In genomic region chr10:124710266-124710881, GRCh38 we compare ENCODE assay signal across 13 cellular contexts. TPM values are rescaled to one million over a fixed set of nuclear protein-coding genes. Genes with fewer than 3 reads are reported as not detected.
DNase-seq lines count a peak whose midpoint lies in the region; ATAC-seq and TF ChIP-seq lines count a peak whose summit lies in the region.
"Had no signal": no experiment of that assay in that cellular context is flagged by ENCODE, and none has a peak within 500 bp of the region (broad histone marks: within the 10 kb centered on the region; RNA-seq: fewer than 3 reads in every experiment).

No MANE protein-coding gene starts in this region.

- peaks cover 89% of the 10 kb centered on the region for H3K4me1 ChIP-seq in CD8-positive, alpha-beta memory T cell (ENCODE audit: insufficient read depth, low read length)
- H3K4me1 ChIP-seq: HAP-1 had no signal

- H3K27me3 ChIP-seq in CD8-positive, alpha-beta memory T cell (ENCODE audit: insufficient read depth, low read length, poor library complexity, severe bottlenecking): no peaks in the 10 kb centered on the region

- H3K36me3 ChIP-seq in CD8-positive, alpha-beta memory T cell (ENCODE audit: insufficient read depth, low read length): no peaks in the 10 kb centered on the region

- no peak overlapping the region for H3K27ac ChIP-seq in CD8-positive, alpha-beta memory T cell (ENCODE audit: low read depth, low read length)
- H3K27ac ChIP-seq in caudate nucleus (ENCODE audit: low read depth, low read length): peak overlapping the region; percentile 76

- H3K27ac Mint-ChIP-seq in CD8-positive, alpha-beta memory T cell: peak overlapping the region; percentile 73 to 96 (median 82)
- H3K27ac Mint-ChIP-seq in memory B cell: peak overlapping the region; percentile 88
- H3K27ac Mint-ChIP-seq in stimulated activated memory B cell treated with anti-CD40 and anti-IgM and Interleukin-4, amounts not matched to agents 10 μg/mL and 1 μg/mL and 100 μg/mL, for 72 hours: peak overlapping the region; percentile 72
- H3K27ac Mint-ChIP-seq in endothelial cell (ENCODE audit: unreplicated experiment): no peak overlapping the region

- H3K9me3 Mint-ChIP-seq in CD8-positive, alpha-beta memory T cell: no peaks in the 10 kb centered on the region
- no peaks in the 10 kb centered on the region for H3K9me3 Mint-ChIP-seq in memory B cell
- no peaks in the 10 kb centered on the region for H3K9me3 Mint-ChIP-seq in stimulated activated memory B cell treated with anti-CD40 and anti-IgM and Interleukin-4, amounts not matched to agents 10 μg/mL and 1 μg/mL and 100 μg/mL, for 72 hours
- H3K9me3 Mint-ChIP-seq in endothelial cell (ENCODE audit: unreplicated experiment): no peaks in the 10 kb centered on the region

- POLR2A ChIA-PET in CD8-positive, alpha-beta memory T cell (lab: Charles Lee): no interaction called here

- H3K4me1 Mint-ChIP-seq in CD8-positive, alpha-beta memory T cell: peaks cover 86 to 92% (median 92%) of the 10 kb centered on the region in 3 donors
- H3K4me1 Mint-ChIP-seq in memory B cell: peaks cover 58% of the 10 kb centered on the region
- H3K4me1 Mint-ChIP-seq in stimulated activated memory B cell treated with anti-CD40 and anti-IgM and Interleukin-4, amounts not matched to agents 10 μg/mL and 1 μg/mL and 100 μg/mL, for 72 hours: peaks cover 78% of the 10 kb centered on the region
- peaks cover 49% of the 10 kb centered on the region for H3K4me1 Mint-ChIP-seq in endothelial cell (ENCODE audit: unreplicated experiment)

- H3K4me3 ChIP-seq in CD8-positive, alpha-beta memory T cell (ENCODE audit: low read length): no peak overlapping the region
- H3K4me3 ChIP-seq: HAP-1 had no signal

- peak; percentile 61 for ATAC-seq in memory B cell (ENCODE audit: low read depth)
- no peak for ATAC-seq in stimulated activated memory B cell treated with anti-CD40 and anti-IgM and Interleukin-4, amounts not matched to agents 10 μg/mL and 1 μg/mL and 100 μg/mL, for 72 hours

- peaks cover 0 to 37% (median 2%) of the 10 kb centered on the region in 3 donors for H3K36me3 Mint-ChIP-seq in CD8-positive, alpha-beta memory T cell
- H3K36me3 Mint-ChIP-seq in memory B cell: peaks cover 13% of the 10 kb centered on the region
- peaks cover 29% of the 10 kb centered on the region for H3K36me3 Mint-ChIP-seq in stimulated activated memory B cell treated with anti-CD40 and anti-IgM and Interleukin-4, amounts not matched to agents 10 μg/mL and 1 μg/mL and 100 μg/mL, for 72 hours
- no peaks in the 10 kb centered on the region for H3K36me3 Mint-ChIP-seq in endothelial cell (ENCODE audit: low read depth, unreplicated experiment)

- no peaks in the 10 kb centered on the region for H3K9me3 ChIP-seq in CD8-positive, alpha-beta memory T cell (ENCODE audit: low read length)
- H3K9me3 ChIP-seq: HAP-1 had no signal

- DNase-seq in CD8-positive, alpha-beta memory T cell: peak in 1 of 5 donors; percentile 13
- DNase-seq in caudate nucleus (lab: John Stamatoyannopoulos, UW) (no peak), memory B cell (ENCODE audit: low spot score in 2 of 2) (no peak), DMS79 treated with DMSO at 0.1 percent for 48 hours (lab: John Stamatoyannopoulos, UW) (no peak), endothelial cell (ENCODE audit: low spot score) (no peak), NCI-H1417 (lab: John Stamatoyannopoulos, UW) (no peak)
- no peak for DNase-seq in stimulated activated CD4-positive, alpha-beta T cell treated with anti-CD3 and anti-CD28 coated beads, Interleukin-4, amount 100 ng/mL, for 24 hours
- DNase-seq: activated CD4-positive, alpha-beta T cell treated with anti-CD3 and anti-CD28 coated beads for 48 hours; activated naive CD4-positive, alpha-beta T cell treated with Interleukin-2 at 50 U/mL for 16 hours; cortex of kidney; NCI-H1930 had no signal

- peak overlapping the region in 4 of 7 donors; percentile 0 to 32 (median 16) for H3K4me3 Mint-ChIP-seq in CD8-positive, alpha-beta memory T cell
- H3K4me3 Mint-ChIP-seq in memory B cell (peak overlapping the region; percentile 6), endothelial cell (ENCODE audit: unreplicated experiment) (no peak overlapping the region)
- H3K4me3 Mint-ChIP-seq in stimulated activated memory B cell treated with anti-CD40 and anti-IgM and Interleukin-4, amounts not matched to agents 10 μg/mL and 1 μg/mL and 100 μg/mL, for 72 hours: no peak overlapping the region

- CTCF ChIA-PET in CD8-positive, alpha-beta memory T cell (lab: Charles Lee): interaction anchor here (7.0 to 15.2 kb wide), 2 partner anchors 13 to 31 kb away, joined by 57 to 312 read pairs; no protein-coding TSS in a partner anchor

- no peak for TF ChIP-seq CTCF in endothelial cell (IDR thresholded peaks at IDR 0.05; ENCODE audit: unreplicated experiment)

- no peaks in the 10 kb centered on the region for H3K27me3 Mint-ChIP-seq in CD8-positive, alpha-beta memory T cell
- H3K27me3 Mint-ChIP-seq in memory B cell (no peaks in the 10 kb centered on the region), endothelial cell (ENCODE audit: unreplicated experiment) (peaks cover 3% of the 10 kb centered on the region)
- H3K27me3 Mint-ChIP-seq in stimulated activated memory B cell treated with anti-CD40 and anti-IgM and Interleukin-4, amounts not matched to agents 10 μg/mL and 1 μg/mL and 100 μg/mL, for 72 hours: no peaks in the 10 kb centered on the region

RNA-seq across cellular contexts. Expression of gene FAM53B, which starts 33.8 kb away (rescaled TPM):
- total RNA-seq in CD8-positive, alpha-beta memory T cell: 10 to 100 TPM; 28.8 to 29.2 TPM
- polyA plus RNA-seq in CD8-positive, alpha-beta memory T cell: 41.6 TPM
- 21.0 TPM for total RNA-seq in endothelial cell (ENCODE audit: unreplicated experiment)

Comparison
In these comparisons a context has a peak if more than half of its experiments do, and no peak if none do; other contexts are left out.
1. H3K4me3 Mint-ChIP-seq: peak in CD8-positive, alpha-beta memory T cell (4 of 7) and memory B cell (single experiment); none in stimulated activated memory B cell treated with anti-CD40 and anti-IgM and Interleukin-4, amounts not matched to agents 10 μg/mL and 1 μg/mL and 100 μg/mL, for 72 hours (single experiment) and endothelial cell (single experiment).